21 cellular contexts compared by ENCODE assay signal in the genomic region with DNA sequence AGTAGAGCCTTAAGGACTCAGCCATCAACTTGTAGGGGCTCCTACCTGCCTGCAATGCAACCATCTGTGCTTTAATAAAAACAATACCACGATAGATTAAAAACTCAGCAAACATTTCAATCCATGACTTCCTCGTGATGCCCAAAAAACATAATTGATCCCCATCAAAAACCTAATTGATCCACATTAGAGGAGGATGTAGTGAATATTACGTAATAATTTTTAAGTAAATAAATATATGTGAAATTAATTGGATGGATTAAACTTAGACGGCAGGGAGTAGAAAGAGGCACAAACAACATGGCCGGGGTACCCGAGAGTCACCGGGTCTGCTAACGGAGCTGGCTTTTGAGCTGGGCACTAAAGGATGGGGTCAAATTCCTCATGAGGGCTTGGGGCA.
"Had no signal": no experiment of that assay in that cellular context is flagged by ENCODE, and none has a peak within 500 bp of the region (broad histone marks: within the 10 kb centered on the region; RNA-seq: fewer than 3 reads in every experiment).

No MANE protein-coding gene starts in this region.

- H3K9me3 ChIP-seq: mucosa of descending colon, pancreas, tibial nerve had no signal

- H3K36me3 ChIP-seq: pancreas, tibial nerve had no signal

- H3K4me1 ChIP-seq: pancreas had no signal

- H3K36me3 Mint-ChIP-seq: naive thymus-derived CD8-positive, alpha-beta T cell; stimulated activated effector memory CD8-positive, alpha-beta T cell treated with anti-CD3 and anti-CD28 coated beads, Interleukin-12 subunit alpha, Interleukin-12 subunit beta, amount 100 ng/mL, for 72 hours had no signal

- H3K9me3 Mint-ChIP-seq: endodermal cell; naive thymus-derived CD8-positive, alpha-beta T cell; neural crest cell; stimulated activated effector memory CD8-positive, alpha-beta T cell treated with anti-CD3 and anti-CD28 coated beads, Interleukin-12 subunit alpha, Interleukin-12 subunit beta, amount 100 ng/mL, for 72 hours; stimulated activated naive CD8-positive, alpha-beta T cell treated with anti-CD3 and anti-CD28 coated beads, Interleukin-15, Interleukin-2, amounts not matched to agents 100 ng/mL and 50 ng/mL, for 24 hours had no signal

- H3K27ac Mint-ChIP-seq: stimulated activated effector memory CD8-positive, alpha-beta T cell treated with anti-CD3 and anti-CD28 coated beads, Interleukin-12 subunit alpha, Interleukin-12 subunit beta, amount 100 ng/mL, for 72 hours; stimulated activated naive CD8-positive, alpha-beta T cell treated with anti-CD3 and anti-CD28 coated beads, Interleukin-15, Interleukin-2, amounts not matched to agents 100 ng/mL and 50 ng/mL, for 24 hours had no signal

- ATAC-seq: foreskin keratinocyte; left colon; left ventricle myocardium superior; mucosa of descending colon; naive thymus-derived CD8-positive, alpha-beta T cell; pancreas; right cardiac atrium; stimulated activated effector memory CD8-positive, alpha-beta T cell treated with anti-CD3 and anti-CD28 coated beads, Interleukin-12 subunit alpha, Interleukin-12 subunit beta, amount 100 ng/mL, for 72 hours had no signal

- DNase-seq: effector CD4-positive, alpha-beta T cell; endodermal cell; erythroblast; foreskin keratinocyte; head of caudate nucleus; hippocampal formation; left colon; left ventricle myocardium superior; mucosa of descending colon; naive thymus-derived CD8-positive, alpha-beta T cell; occipital lobe; pancreas; right cardiac atrium; stimulated activated CD4-positive, alpha-beta T cell treated with anti-CD3 and anti-CD28 coated beads, Interleukin-4, amount 100 ng/mL, for 1 hour; stimulated activated CD8-positive, alpha-beta memory T cell treated with anti-CD3 and anti-CD28 coated beads, Interleukin-4, amount 100 ng/mL, for 48 hours had no signal

- H3K27me3 Mint-ChIP-seq: naive thymus-derived CD8-positive, alpha-beta T cell; progenitor cell of endocrine pancreas; stimulated activated naive CD8-positive, alpha-beta T cell treated with anti-CD3 and anti-CD28 coated beads, Interleukin-15, Interleukin-2, amounts not matched to agents 100 ng/mL and 50 ng/mL, for 24 hours had no signal

- H3K4me3 Mint-ChIP-seq: endodermal cell; naive thymus-derived CD8-positive, alpha-beta T cell; neural crest cell; stimulated activated effector memory CD8-positive, alpha-beta T cell treated with anti-CD3 and anti-CD28 coated beads, Interleukin-12 subunit alpha, Interleukin-12 subunit beta, amount 100 ng/mL, for 72 hours; stimulated activated naive CD8-positive, alpha-beta T cell treated with anti-CD3 and anti-CD28 coated beads, Interleukin-15, Interleukin-2, amounts not matched to agents 100 ng/mL and 50 ng/mL, for 24 hours had no signal

- H3K27ac ChIP-seq: foreskin keratinocyte, pancreas, tibial nerve had no signal

- H3K4me3 ChIP-seq: lung, mucosa of descending colon, pancreas, tibial nerve had no signal

- H3K27me3 ChIP-seq: foreskin keratinocyte, pancreas, tibial nerve had no signal
